14 cellular contexts compared by ENCODE assay signal in the genomic region with DNA sequence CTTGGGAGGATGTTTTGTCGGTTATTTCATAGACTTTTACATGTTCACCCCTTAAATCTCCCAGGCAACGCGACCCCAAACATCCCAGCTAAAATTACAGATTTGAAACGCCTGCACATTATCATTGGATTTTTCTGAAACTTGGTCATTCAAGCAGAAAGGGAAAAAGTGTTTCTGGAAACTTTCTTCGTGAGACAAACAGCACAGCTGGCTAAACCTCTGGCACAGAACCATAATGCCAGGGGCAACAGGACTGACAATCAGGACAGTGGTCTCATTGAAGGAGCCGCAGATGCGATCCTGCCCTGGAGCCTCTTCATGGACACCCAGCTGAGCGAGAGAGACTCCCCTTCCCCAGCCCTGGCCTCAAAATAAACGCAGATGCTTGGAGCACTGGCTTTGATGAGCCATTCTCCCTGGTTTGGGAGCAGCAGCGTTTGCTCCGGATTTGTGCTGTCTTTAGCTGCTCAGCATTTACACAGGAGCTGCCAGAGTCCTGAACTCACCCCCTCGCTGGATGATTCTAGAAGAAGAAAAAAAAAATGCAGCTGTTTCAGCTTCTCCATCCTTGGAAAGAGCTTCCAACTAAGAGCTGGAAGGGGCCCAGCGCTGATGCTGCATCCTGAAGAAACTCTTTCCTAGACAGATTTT. TPM values are rescaled to one million over a fixed set of nuclear protein-coding genes. Genes with fewer than 3 reads are reported as not detected.
DNase-seq lines count a peak whose midpoint lies in the region; ATAC-seq, FAIRE-seq and TF ChIP-seq lines count a peak whose summit lies in the region.
"Had no signal": no experiment of that assay in that cellular context is flagged by ENCODE, and none has a peak within 500 bp of the region (broad histone marks: within the 10 kb centered on the region; RNA-seq: fewer than 3 reads in every experiment).

No MANE protein-coding gene starts in this region.

- POLR2A ChIA-PET in HepG2 (lab: Yijun Ruan, JAX): no interaction called here

- DNase-seq in HepG2 (ENCODE audit: low spot score) (no peak), left cardiac atrium (peak; percentile 61), pancreas (peak in 1 of 6 donors; percentile 14), vagina (ENCODE audit: extremely low spot score in 2 of 2) (no peak), glomerular visceral epithelial cell (ENCODE audit: extremely low spot score) (no peak), RKO (ENCODE audit: low spot score) (no peak)
- no peak for DNase-seq in activated naive CD4-positive, alpha-beta T cell treated with Interleukin-2 at 50 U/mL for 16 hours
- DNase-seq: activated naive CD8-positive, alpha-beta T cell treated with anti-CD3 and anti-CD28 coated beads, Interleukin-2, amount 10 ng/mL, durations not matched to agents 7 days and 5 days; DND-41; KBM-7; NCI-H526; stimulated activated naive CD4-positive, alpha-beta T cell had no signal

- in situ Hi-C loops in HepG2 (cut with HindIII; ENCODE audit: extremely low pct_ligation_motif_present, low pct_unique_long_range_greater_than_20kb): no loop called here

- TF ChIP-seq RAD21 in liver (IDR thresholded peaks at IDR 0.05): no peak
- no peak for TF ChIP-seq RAD21 in HepG2 (CRISPR knock-in tag; IDR thresholded peaks at IDR 0.05)

- TF ChIP-seq CTCF in liver (IDR thresholded peaks at IDR 0.05; ENCODE audit: low read depth, low read length, missing input control): no peak
- no peak for TF ChIP-seq CTCF in HepG2 (CRISPR knock-in tag; IDR thresholded peaks at IDR 0.05)
- no peak for TF ChIP-seq CTCF in pancreas (IDR thresholded peaks at IDR 0.05)
- no peak for TF ChIP-seq CTCF in vagina (IDR thresholded peaks at IDR 0.05)

- BruUV-seq in HepG2 (replicated peaks; lab: Mats Ljungman, UMichigan): no TSS peak

- TF ChIP-seq EP300 in HepG2 (IDR thresholded peaks at IDR 0.05; ENCODE audit: low read depth in 2 of 2, low read length in 2 of 2) (no peak), HepG2 (CRISPR knock-in tag; IDR thresholded peaks at IDR 0.05; ENCODE audit: borderline replicate concordance) (no peak)

- FAIRE-seq in HepG2 (lab: Jason Lieb, UNC) (no peak), pancreas (lab: Jason Lieb, UNC) (no peak)

- H3K9me3 ChIP-seq in liver (ENCODE audit: control insufficient read depth in 4 of 4, low read length in 3 of 4): no peaks in the 10 kb centered on the region
- H3K9me3 ChIP-seq in HepG2 (ENCODE audit: low read length): no peaks in the 10 kb centered on the region
- H3K9me3 ChIP-seq in pancreas: no peaks in the 10 kb centered on the region
- no peaks in the 10 kb centered on the region for H3K9me3 ChIP-seq in vagina

- H2AFZ ChIP-seq in HepG2 (ENCODE audit: low read length): no peak overlapping the region

- intact Hi-C loops in HepG2 (cut with micrococcal nuclease; ENCODE audit: unreplicated experiment) (no loop called here), left cardiac atrium (cut with DNase I) (no loop called here), pancreas (cut with DNase I) (no loop called here), vagina (cut with DNase I) (no loop called here)

- peak overlapping the region; percentile 23 to 63 for H3K27ac ChIP-seq in liver (ENCODE audit: low read depth in 1 of 2, low read length in 2 of 2)
- H3K27ac ChIP-seq in HepG2 (ENCODE audit: extremely low read length, insufficient read depth, low read length): no peak overlapping the region
- no peak overlapping the region for H3K27ac ChIP-seq in pancreas
- H3K27ac ChIP-seq in vagina: peak overlapping the region; percentile 76
- H3K27ac ChIP-seq: epithelial cell of prostate had no signal

- TF ChIP-seq POLR2A in HepG2 (IDR thresholded peaks at IDR 0.05; ENCODE audit: insufficient read depth in 1 of 2, low read depth in 2 of 2, low read length in 2 of 2) (no peak), vagina (IDR thresholded peaks at IDR 0.05) (no peak)

- WGBS in liver: 53% methylated on average over 13 of the region's 13 CpGs
- 14% methylated on average over 11 of the region's 13 CpGs for WGBS in HepG2 (ENCODE audit: low lambda C conversion rate)
- 79 to 86% methylated on average over 13 of the region's 13 CpGs for WGBS in pancreas, 2 donors

- H3K4me2 ChIP-seq in HepG2 (ENCODE audit: low read depth, low read length): no peak overlapping the region

- H3K9ac ChIP-seq in liver (ENCODE audit: low read depth in 1 of 2, low read length in 2 of 2): no peak overlapping the region
- no peak overlapping the region for H3K9ac ChIP-seq in HepG2 (ENCODE audit: insufficient read depth, low read depth, low read length)

- CTCF ChIA-PET in HepG2 (lab: Yijun Ruan, JAX; ENCODE audit: low intra/inter-chr PET ratio, low total read pairs): no interaction called here

- H3K27me3 ChIP-seq in liver (ENCODE audit: control insufficient read depth in 4 of 4, insufficient read depth in 4 of 4, low read length in 3 of 4): no peaks in the 10 kb centered on the region
- H3K27me3 ChIP-seq in HepG2 (ENCODE audit: control insufficient read depth in 1 of 2, insufficient read depth in 2 of 2, low read length in 2 of 2): peaks cover 0 to 3% of the 10 kb centered on the region in 2 experiments; a peak in 3 of 5 replicates
- H3K27me3 ChIP-seq in pancreas: no peaks in the 10 kb centered on the region
- H3K27me3 ChIP-seq in vagina: no peaks in the 10 kb centered on the region

- ATAC-seq in HepG2 (no peak), left cardiac atrium (peak; percentile 68 to 80), pancreas (peak; percentile 15 to 55 (median 18))

- no peaks in the 10 kb centered on the region for H4K20me1 ChIP-seq in HepG2 (ENCODE audit: insufficient read depth, low read length)

- H3K79me2 ChIP-seq in HepG2 (ENCODE audit: insufficient read depth, low read length): no peaks in the 10 kb centered on the region

- H3K36me3 ChIP-seq in liver (ENCODE audit: control insufficient read depth in 4 of 4, insufficient read depth in 3 of 4, low read depth in 1 of 4, low read length in 3 of 4) (no peaks in the 10 kb centered on the region), HepG2 (replicated peaks in 1 of 2; ENCODE audit: control insufficient read depth in 1 of 2, insufficient read depth in 2 of 2, low read length in 2 of 2) (no peaks in the 10 kb centered on the region), pancreas (no peaks in the 10 kb centered on the region), vagina (no peaks in the 10 kb centered on the region)

- H3K4me3 ChIP-seq in liver (ENCODE audit: low read depth in 1 of 3, low read length in 3 of 3) (no peak overlapping the region), HepG2 (replicated peaks in 1 of 3; ENCODE audit: insufficient read depth in 1 of 3, low read depth in 2 of 3, low read length in 3 of 3) (no peak overlapping the region), pancreas (no peak overlapping the region), vagina (peak overlapping the region in 1 of 2 donors; percentile 19)

- H3K4me1 ChIP-seq in liver (ENCODE audit: control insufficient read depth in 4 of 4, insufficient read depth in 4 of 4, low read length in 3 of 4) (no peaks in the 10 kb centered on the region), HepG2 (ENCODE audit: insufficient read depth, low read length) (no peaks in the 10 kb centered on the region), pancreas (peaks cover 0 to 12% (median 10%) of the 10 kb centered on the region in 3 donors), vagina (peaks cover 35% of the 10 kb centered on the region)

TF ChIP-seq in HepG2, 621 proteins besides CTCF, POLR2A, EP300 and RAD21 (continues in another document):
- no peak for TF ChIP-seq DR1 (CRISPR knock-in tag; IDR thresholded peaks at IDR 0.05)
- no peak for TF ChIP-seq ZNF549 (CRISPR knock-in tag; IDR thresholded peaks at IDR 0.05)
- no peak for TF ChIP-seq EEA1 (CRISPR knock-in tag; IDR thresholded peaks at IDR 0.05; ENCODE audit: borderline replicate concordance)
- no peak for TF ChIP-seq IKZF1 (IDR thresholded peaks at IDR 0.05)
- TF ChIP-seq SNAI1 (CRISPR knock-in tag; IDR thresholded peaks at IDR 0.05; ENCODE audit: borderline replicate concordance): no peak

RNA-seq across cellular contexts. Expression of gene AFAP1L2, which starts 30.0 kb away (rescaled TPM):
- 1 to 10 TPM; 1.6 to 1.8 TPM for total RNA-seq in liver
- polyA plus RNA-seq in liver: under 1 TPM; 0.53 to 0.89 TPM
- total RNA-seq in HepG2 (2016; rRNA removed; fragmentation: Illumina TruSeq; extraction: Trizol): not detected in 2 replicates
- not detected in 2 replicates for total RNA-seq in HepG2 (2016; cell fraction: cytosol; rRNA removed; fragmentation: Illumina TruSeq; extraction: Trizol; ENCODE audit: low read depth)
- total RNA-seq in HepG2 (2016; cell fraction: insoluble cytoplasmic fraction; rRNA removed; fragmentation: Illumina TruSeq; extraction: Trizol): not detected in 2 replicates
- not detected in 2 replicates for total RNA-seq in HepG2 (2016; cell fraction: membrane; rRNA removed; fragmentation: Illumina TruSeq; extraction: Trizol)
- total RNA-seq in HepG2 (2016; cell fraction: nucleus; rRNA removed; fragmentation: Illumina TruSeq; extraction: Trizol): not detected in 2 replicates
- polyA plus RNA-seq in HepG2 (2011; rRNA removed): not detected in 2 replicates
- not detected in 2 replicates for polyA plus RNA-seq in HepG2 (2011; cell fraction: cytosol; rRNA removed)
- 0.03 TPM in 2 replicates for polyA plus RNA-seq in HepG2 (2011; cell fraction: nucleus; rRNA removed)
- not detected in 2 replicates for polyA plus RNA-seq in HepG2 (2012)
- polyA plus RNA-seq in HepG2 (2016; cell fraction: cytosol; fragmentation: Illumina TruSeq; extraction: Trizol; ENCODE audit: low read depth): not detected in 2 replicates
- not detected in 2 replicates for polyA plus RNA-seq in HepG2 (2016; cell fraction: insoluble cytoplasmic fraction; fragmentation: Illumina TruSeq; extraction: Trizol; ENCODE audit: low read depth)
- polyA plus RNA-seq in HepG2 (2016; cell fraction: membrane; fragmentation: Illumina TruSeq; extraction: Trizol; ENCODE audit: low read depth): not detected in 2 replicates
- not detected in 2 replicates for polyA plus RNA-seq in HepG2 (2016; cell fraction: nucleus; fragmentation: Illumina TruSeq; extraction: Trizol; ENCODE audit: insufficient read depth, low read depth)
- polyA minus RNA-seq in HepG2 (2011; rRNA and poly(A)+ RNA removed; ENCODE audit: low replicate concordance): 0.75 TPM in 1 of 2 replicates, not detected in the other
- not detected in 2 replicates for polyA minus RNA-seq in HepG2 (2011; cell fraction: cytosol; rRNA and poly(A)+ RNA removed)
- polyA minus RNA-seq in HepG2 (2011; cell fraction: nucleus; rRNA and poly(A)+ RNA removed): not detected in 2 replicates
- total RNA-seq in left cardiac atrium: 1 to 10 TPM; 5.5 to 7.6 TPM
- total RNA-seq in pancreas: 10 to 100 TPM in 2 of 6 donors, 1 to 10 TPM in 4; 4.4 to 19.9 (median 7.0) TPM
- 1 to 10 TPM; 3.3 to 4.4 TPM for polyA plus RNA-seq in pancreas
- 29.5 TPM for total RNA-seq in vagina

Comparison
In these comparisons a context has a peak if more than half of its experiments do, and no peak if none do; other contexts are left out.
1. H3K27ac ChIP-seq: peak in liver (2 of 2) and vagina (single experiment); none in HepG2 (single experiment) and pancreas (0 of 4).